11 cellular contexts compared by ENCODE assay signal in genomic region chr10:38118072-38118807, GRCh38. TPM values are rescaled to one million over a fixed set of nuclear protein-coding genes. Genes with fewer than 3 reads are reported as not detected.
DNase-seq lines count a peak whose midpoint lies in the region; ATAC-seq, FAIRE-seq and TF ChIP-seq lines count a peak whose summit lies in the region.
"Had no signal": no experiment of that assay in that cellular context is flagged by ENCODE, and none has a peak within 500 bp of the region (broad histone marks: within the 10 kb centered on the region; RNA-seq: fewer than 3 reads in every experiment).

No MANE protein-coding gene starts in this region.

- peaks cover 33% of the 10 kb centered on the region for H3K36me3 ChIP-seq in CD8-positive, alpha-beta T cell (ENCODE audit: insufficient read depth, low read length)
- H3K36me3 ChIP-seq in bronchial epithelial cell (ENCODE audit: control insufficient read depth, insufficient read depth, low read length) (peaks cover 8% of the 10 kb centered on the region), keratinocyte (ENCODE audit: control insufficient read depth in 2 of 2, extremely low read depth in 1 of 2, insufficient read depth in 2 of 2, low read length in 2 of 2) (peaks cover 7 to 15% of the 10 kb centered on the region in 2 experiments), ovary (peaks cover 3% of the 10 kb centered on the region)

- no peak overlapping the region for H3K27ac Mint-ChIP-seq in CD8-positive, alpha-beta T cell
- H3K27ac Mint-ChIP-seq: nephron progenitor cell had no signal

- H3K4me2 ChIP-seq in keratinocyte (ENCODE audit: control insufficient read depth, extremely low read depth, insufficient read depth, low read depth, low read length): no peak overlapping the region

- TF ChIP-seq EP300 in ovary (IDR thresholded peaks at IDR 0.05): no peak

- FAIRE-seq in bronchial epithelial cell (lab: Jason Lieb, UNC) (no peak), keratinocyte (lab: Jason Lieb, UNC) (peak; percentile 61), D721Med (lab: Jason Lieb, UNC) (no peak)

- no peaks in the 10 kb centered on the region for H3K4me1 Mint-ChIP-seq in CD8-positive, alpha-beta T cell (ENCODE audit: low read depth)
- H3K4me1 Mint-ChIP-seq: nephron progenitor cell had no signal

- H3K4me3 ChIP-seq in CD8-positive, alpha-beta T cell (ENCODE audit: low read depth, low read length): peak overlapping the region; percentile 6
- H3K4me3 ChIP-seq in bronchial epithelial cell (ENCODE audit: low read depth, low read length): no peak overlapping the region
- no peak overlapping the region for H3K4me3 ChIP-seq in keratinocyte (ENCODE audit: control insufficient read depth in 2 of 3, extremely low read depth in 1 of 3, insufficient read depth in 2 of 3, low read depth in 1 of 3, low read length in 3 of 3)
- H3K4me3 ChIP-seq in ovary: no peak overlapping the region

- H3K4me1 ChIP-seq in CD8-positive, alpha-beta T cell (ENCODE audit: insufficient read depth, low read length): no peaks in the 10 kb centered on the region
- H3K4me1 ChIP-seq in keratinocyte (ENCODE audit: control insufficient read depth, extremely low read depth, insufficient read depth, low read length): no peaks in the 10 kb centered on the region
- no peaks in the 10 kb centered on the region for H3K4me1 ChIP-seq in ovary (ENCODE audit: insufficient read depth)

- no peaks in the 10 kb centered on the region for H3K27me3 ChIP-seq in CD8-positive, alpha-beta T cell (ENCODE audit: insufficient read depth, low read length)
- no peaks in the 10 kb centered on the region for H3K27me3 ChIP-seq in bronchial epithelial cell (ENCODE audit: control insufficient read depth, insufficient read depth, low read length)
- no peaks in the 10 kb centered on the region for H3K27me3 ChIP-seq in keratinocyte (ENCODE audit: control insufficient read depth, extremely low read depth, insufficient read depth, low read length)
- H3K27me3 ChIP-seq in ovary: no peaks in the 10 kb centered on the region

- H3K9ac ChIP-seq in keratinocyte (ENCODE audit: control insufficient read depth, extremely low read depth, insufficient read depth, low read length): no peak overlapping the region

- POLR2A ChIA-PET in CD8-positive, alpha-beta T cell (lab: Charles Lee): no interaction called here

- no peak overlapping the region for H3K4me3 Mint-ChIP-seq in CD8-positive, alpha-beta T cell
- H3K4me3 Mint-ChIP-seq: nephron progenitor cell had no signal

- WGBS in ovary, 3 donors: 92 to 98% (median 98%) methylated on average over 3 of the region's 3 CpGs

- intact Hi-C loops in CD8-positive, alpha-beta T cell (cut with DNase I, micrococcal nuclease): no loop called here
- intact Hi-C loops in ovary (cut with DNase I): no loop called here

- H3K9me3 ChIP-seq in CD8-positive, alpha-beta T cell (ENCODE audit: low read length): peaks cover 73% of the 10 kb centered on the region
- H3K9me3 ChIP-seq in keratinocyte (ENCODE audit: control insufficient read depth, low read depth, low read length) (peaks cover 46% of the 10 kb centered on the region), ovary (peaks cover 29 to 56% of the 10 kb centered on the region in 2 donors)

- H3K9me1 ChIP-seq in keratinocyte (ENCODE audit: control insufficient read depth, extremely low read depth, insufficient read depth, low read length): no peaks in the 10 kb centered on the region

- CTCF ChIA-PET in CD8-positive, alpha-beta T cell (lab: Charles Lee): no interaction called here

- dilution Hi-C loops in keratinocyte (cut with MboI; ENCODE audit: extremely low pct_ligation_motif_present, low sequenced_read_pairs): no loop called here

- ATAC-seq in CD8-positive, alpha-beta T cell: no peak
- ATAC-seq in HG03432 (IDR thresholded peaks at IDR 0.05; ENCODE audit: unreplicated experiment): no peak
- no peak for ATAC-seq in GM19023 (IDR thresholded peaks at IDR 0.05; ENCODE audit: unreplicated experiment)
- ATAC-seq: Panc1 had no signal

- no peaks in the 10 kb centered on the region for H3K27me3 Mint-ChIP-seq in CD8-positive, alpha-beta T cell (ENCODE audit: low read depth)

- H3K36me3 Mint-ChIP-seq in CD8-positive, alpha-beta T cell: peaks cover 80% of the 10 kb centered on the region

- no peak overlapping the region for H2AFZ ChIP-seq in keratinocyte (ENCODE audit: control insufficient read depth, low read length)

- peaks cover 61% of the 10 kb centered on the region for H3K9me3 Mint-ChIP-seq in CD8-positive, alpha-beta T cell

- no peaks in the 10 kb centered on the region for H4K20me1 ChIP-seq in keratinocyte (ENCODE audit: control insufficient read depth, extremely low read depth, insufficient read depth, low read length)

- H3K27ac ChIP-seq in CD8-positive, alpha-beta T cell (ENCODE audit: low read depth, low read length): no peak overlapping the region
- H3K27ac ChIP-seq in keratinocyte (ENCODE audit: control insufficient read depth, insufficient read depth, low read length): no peak overlapping the region
- H3K27ac ChIP-seq in ovary: no peak overlapping the region

- TF ChIP-seq POLR2A in ovary (IDR thresholded peaks at IDR 0.05): no peak

- TF ChIP-seq CTCF in CD8-positive, alpha-beta T cell (IDR thresholded peaks at IDR 0.05): no peak
- TF ChIP-seq CTCF in bronchial epithelial cell (IDR thresholded peaks at IDR 0.05; ENCODE audit: insufficient read depth, low read length, severe bottlenecking) (no peak), keratinocyte (optimal IDR thresholded peaks at IDR 0.05 in 1 of 3, IDR thresholded peaks at IDR 0.05 in 1 of 3, conservative IDR thresholded peaks at IDR 0.05 in 1 of 3; ENCODE audit: extremely low read depth in 1 of 3, insufficient read depth in 2 of 3, low read length in 3 of 3) (no peak), D721Med (IDR thresholded peaks at IDR 0.05; ENCODE audit: insufficient read depth, missing control alignments) (no peak), ovary (IDR thresholded peaks at IDR 0.05) (no peak)

- no peaks in the 10 kb centered on the region for H3K79me2 ChIP-seq in keratinocyte (ENCODE audit: control insufficient read depth, insufficient read depth, low read length)

- DNase-seq in CD8-positive, alpha-beta T cell: no peak
- DNase-seq in HT1080 (ENCODE audit: low read depth) (peak; percentile 10), bronchial epithelial cell (ENCODE audit: low read depth) (peak; percentile 10), keratinocyte (ENCODE audit: low read depth, low spot score) (no peak), D721Med (ENCODE audit: insufficient read length, low spot score) (no peak), ovary (no peak)
- DNase-seq: activated gamma-delta T cell, nephron progenitor cell had no signal

RNA-seq across cellular contexts. Expression of gene ZNF37A, which starts 24.1 kb away (rescaled TPM):
- 10 to 100 TPM; 12.4 to 12.8 TPM for total RNA-seq in CD8-positive, alpha-beta T cell
- 11.5 and 13.6 TPM in 2 replicates for total RNA-seq in HT1080 (2014; rRNA removed; shearing (Covaris generic))
- 8.9 and 20.3 TPM in 2 replicates for polyA plus RNA-seq in HT1080 (2015; cell fraction: cytosol; rRNA removed)
- 28.2 and 37.2 TPM in 2 replicates for polyA plus RNA-seq in HT1080 (2015; cell fraction: nucleus; rRNA removed)
- 12.1 and 14.6 TPM in 2 replicates for total RNA-seq in bronchial epithelial cell
- polyA plus RNA-seq in keratinocyte: 5.4 to 8.7 TPM (median 6.9 TPM) in 3 replicates
- polyA plus RNA-seq in keratinocyte (2011; ENCODE audit: low read depth): 4.7 TPM
- 4.7 and 6.8 TPM in 2 replicates for polyA plus RNA-seq in keratinocyte (2011; cell fraction: cytosol; rRNA removed)
- 13.2 and 16.2 TPM in 2 replicates for polyA plus RNA-seq in keratinocyte (2011; cell fraction: nucleus; rRNA removed)
- polyA plus RNA-seq in keratinocyte (2012; ENCODE audit: low replicate concordance): 3.5 and 6.0 TPM in 2 replicates
- polyA minus RNA-seq in keratinocyte: 6.6 to 17.3 TPM (median 10.7 TPM) in 3 replicates
- 5.2 TPM for polyA minus RNA-seq in keratinocyte (2011; cell fraction: cytosol; rRNA and poly(A)+ RNA removed)
- 11.3 and 17.7 TPM in 2 replicates for polyA minus RNA-seq in keratinocyte (2011; cell fraction: nucleus; rRNA and poly(A)+ RNA removed)
- 10 to 100 TPM; 17.9 to 26.8 (median 21.6) TPM for total RNA-seq in ovary
- polyA plus RNA-seq in ovary: 10 to 100 TPM in 1 of 2 donors, 1 to 10 TPM in 1; 7.5 to 12.9 TPM

Comparison
In these comparisons a context has a peak if more than half of its experiments do, and no peak if none do; other contexts are left out.
1. DNase-seq: peak in HT1080 (single experiment) and bronchial epithelial cell (single experiment); none in CD8-positive, alpha-beta T cell (0 of 7), keratinocyte (single experiment), D721Med (single experiment) and ovary (0 of 5).